8 cellular contexts compared by ENCODE assay signal in genomic region chr6:143843689-143844405, GRCh38. TPM values are rescaled to one million over a fixed set of nuclear protein-coding genes. Genes with fewer than 3 reads are reported as not detected.
A peak's percentile ranks its signal among the peaks of the same experiment; 100 is the strongest.
DNase-seq lines count a peak whose midpoint lies in the region; ATAC-seq and TF ChIP-seq lines count a peak whose summit lies in the region.

No MANE protein-coding gene starts in this region.

- no peaks in the 10 kb centered on the region for H3K9me3 ChIP-seq in prostate gland

- H3K36me3 Mint-ChIP-seq in activated CD4-positive, alpha-beta T cell treated with anti-CD3 and anti-CD28 coated beads, Interleukin-2, amount 10 ng/mL, durations not matched to agents 24 days and 14 days (ENCODE audit: low read depth), result peaks cover 42% of the 10 kb centered on the region
- H3K36me3 Mint-ChIP-seq in T-helper 2 cell treated with Interferon-gamma antibody and Interleukin-4, amounts not matched to agents 5 μg/mL and 100 μg/mL, for 36 hours (ENCODE audit: low read depth), result peaks cover 39% of the 10 kb centered on the region

- peak overlapping the region; percentile 99 for H3K4me3 Mint-ChIP-seq in activated CD4-positive, alpha-beta T cell treated with anti-CD3 and anti-CD28 coated beads, Interleukin-2, amount 10 ng/mL, durations not matched to agents 24 days and 14 days
- peak overlapping the region; percentile 92 for H3K4me3 Mint-ChIP-seq in T-helper 2 cell treated with Interferon-gamma antibody and Interleukin-4, amounts not matched to agents 5 μg/mL and 100 μg/mL, for 36 hours

- no peak for TF ChIP-seq POLR2A in prostate gland (IDR thresholded peaks at IDR 0.05)

- no peaks in the 10 kb centered on the region for H3K27me3 Mint-ChIP-seq in activated CD4-positive, alpha-beta T cell treated with anti-CD3 and anti-CD28 coated beads, Interleukin-2, amount 10 ng/mL, durations not matched to agents 24 days and 14 days
- H3K27me3 Mint-ChIP-seq in T-helper 2 cell treated with Interferon-gamma antibody and Interleukin-4, amounts not matched to agents 5 μg/mL and 100 μg/mL, for 36 hours (ENCODE audit: low read depth), result no peaks in the 10 kb centered on the region

- H3K27ac ChIP-seq in prostate gland, result peak overlapping the region; percentile 93

- peak; percentile 74 for DNase-seq in activated CD4-positive, alpha-beta T cell treated with anti-CD3 and anti-CD28 coated beads, Interleukin-2, amount 10 ng/mL, durations not matched to agents 24 days and 14 days
- DNase-seq in activated CD4-positive, alpha-beta T cell treated with anti-CD3 and anti-CD28 coated beads for 48 hours, result no peak
- peak; percentile 11 for DNase-seq in T-helper 2 cell treated with Interferon-gamma antibody and Interleukin-4, amounts not matched to agents 5 μg/mL and 100 μg/mL, for 36 hours (ENCODE audit: low spot score)
- peak; percentile 11 for DNase-seq in fibroblast of the aortic adventitia (ENCODE audit: low read depth)
- DNase-seq in prostate gland (ENCODE audit: low spot score), result no peak
- DNase-seq in iPS-NIHi7 (ENCODE audit: extremely low spot score), result no peak
- DNase-seq in activated effector memory CD4-positive, alpha-beta T cell treated with anti-CD3 and anti-CD28 coated beads, Interleukin-2, amount 50 U/mL, for 16 hours, result no peak

- no peaks in the 10 kb centered on the region for H3K36me3 ChIP-seq in prostate gland

- peaks cover 19% of the 10 kb centered on the region for H3K4me1 Mint-ChIP-seq in activated CD4-positive, alpha-beta T cell treated with anti-CD3 and anti-CD28 coated beads, Interleukin-2, amount 10 ng/mL, durations not matched to agents 24 days and 14 days
- peaks cover 17% of the 10 kb centered on the region for H3K4me1 Mint-ChIP-seq in T-helper 2 cell treated with Interferon-gamma antibody and Interleukin-4, amounts not matched to agents 5 μg/mL and 100 μg/mL, for 36 hours (ENCODE audit: low read depth)

- TF ChIP-seq CTCF in fibroblast of the aortic adventitia (IDR thresholded peaks at IDR 0.05; ENCODE audit: insufficient read depth, low read length) (no peak), prostate gland (IDR thresholded peaks at IDR 0.05) (no peak)

- H3K4me3 ChIP-seq in fibroblast of the aortic adventitia (ENCODE audit: low read depth, low read length) (peak overlapping the region; percentile 96), prostate gland (peak overlapping the region; percentile 55 to 59)

- peaks cover 5% of the 10 kb centered on the region for H3K4me1 ChIP-seq in prostate gland (replicated peaks)

- H3K9me3 Mint-ChIP-seq in activated CD4-positive, alpha-beta T cell treated with anti-CD3 and anti-CD28 coated beads, Interleukin-2, amount 10 ng/mL, durations not matched to agents 24 days and 14 days, result no peaks in the 10 kb centered on the region
- no peaks in the 10 kb centered on the region for H3K9me3 Mint-ChIP-seq in T-helper 2 cell treated with Interferon-gamma antibody and Interleukin-4, amounts not matched to agents 5 μg/mL and 100 μg/mL, for 36 hours

- peak; percentile 14 for ATAC-seq in HG02973 (IDR thresholded peaks at IDR 0.05; ENCODE audit: unreplicated experiment)

- WGBS in prostate gland, result 3% methylated on average over 13 of the region's 13 CpGs

- intact Hi-C loops in activated CD4-positive, alpha-beta T cell treated with anti-CD3 and anti-CD28 coated beads, Interleukin-2, amount 10 ng/mL, durations not matched to agents 24 days and 14 days (cut with micrococcal nuclease), result loop anchor here (1.0 to 5.0 kb wide), 8 partner anchors 38 to 393 kb away; partner anchors contain the start of genes ADAT2, PEX3 and SF3B5
- intact Hi-C loops in prostate gland (cut with DNase I), result loop anchor here (5.0 to 10.0 kb wide), 4 partner anchors 67 to 371 kb away; partner anchors contain the start of gene PHACTR2

- H3K27ac Mint-ChIP-seq in activated CD4-positive, alpha-beta T cell treated with anti-CD3 and anti-CD28 coated beads, Interleukin-2, amount 10 ng/mL, durations not matched to agents 24 days and 14 days, result peak overlapping the region; percentile 97
- peak overlapping the region; percentile 96 for H3K27ac Mint-ChIP-seq in T-helper 2 cell treated with Interferon-gamma antibody and Interleukin-4, amounts not matched to agents 5 μg/mL and 100 μg/mL, for 36 hours

- H3K27me3 ChIP-seq in prostate gland (replicated peaks; ENCODE audit: insufficient read depth), result no peaks in the 10 kb centered on the region

RNA-seq across cellular contexts. Expression of gene LTV1, which starts 0.7 kb away (rescaled TPM):
- total RNA-seq in activated CD4-positive, alpha-beta T cell treated with anti-CD3 and anti-CD28 coated beads, Interleukin-2, amount 10 ng/mL, durations not matched to agents 24 days and 14 days, result 61.3 and 63.8 TPM in 2 replicates
- 23.0 and 46.4 TPM in 2 replicates for total RNA-seq in fibroblast of the aortic adventitia (ENCODE audit: low replicate concordance)
- total RNA-seq in prostate gland, result 10 to 100 TPM in 1 of 2 donors, 1 to 10 TPM in 1; 7.8 to 14.4 TPM

RNA-seq across cellular contexts. Expression of gene ZC2HC1B, which starts 20.4 kb away (rescaled TPM):
- total RNA-seq in activated CD4-positive, alpha-beta T cell treated with anti-CD3 and anti-CD28 coated beads, Interleukin-2, amount 10 ng/mL, durations not matched to agents 24 days and 14 days, result not detected in 2 replicates
- total RNA-seq in fibroblast of the aortic adventitia (ENCODE audit: low replicate concordance) (not detected in 2 replicates), prostate gland (1 to 10 TPM in 1 of 2 donors, not detected in 1; 2.0 TPM)

Comparison
In these comparisons a context has a peak if more than half of its experiments do, and no peak if none do; other contexts are left out.
1. DNase-seq: peak in activated CD4-positive, alpha-beta T cell treated with anti-CD3 and anti-CD28 coated beads, Interleukin-2, amount 10 ng/mL, durations not matched to agents 24 days and 14 days (single experiment), T-helper 2 cell treated with Interferon-gamma antibody and Interleukin-4, amounts not matched to agents 5 μg/mL and 100 μg/mL, for 36 hours (single experiment) and fibroblast of the aortic adventitia (single experiment); none in activated CD4-positive, alpha-beta T cell treated with anti-CD3 and anti-CD28 coated beads for 48 hours (single experiment), prostate gland (single experiment), iPS-NIHi7 (single experiment) and activated effector memory CD4-positive, alpha-beta T cell treated with anti-CD3 and anti-CD28 coated beads, Interleukin-2, amount 50 U/mL, for 16 hours (single experiment).